17 cellular contexts compared by ENCODE assay signal in genomic region chr2:145199052-145199451, GRCh38.
DNase-seq lines count a peak whose midpoint lies in the region; ATAC-seq lines count a peak whose summit lies in the region.
"Had no signal": no experiment of that assay in that cellular context is flagged by ENCODE, and none has a peak within 500 bp of the region (broad histone marks: within the 10 kb centered on the region; RNA-seq: fewer than 3 reads in every experiment).

No MANE protein-coding gene starts in this region.

- peak; percentile 61 for DNase-seq in NCI-H1436 (lab: John Stamatoyannopoulos, UW)
- DNase-seq in NCI-H1436 treated with DMSO at 0.1 percent for 48 hours (lab: John Stamatoyannopoulos, UW): no peak
- DNase-seq in NCI-H748 (lab: John Stamatoyannopoulos, UW; ENCODE audit: unreplicated experiment): peak; percentile 78
- peak; percentile 48 for DNase-seq in glomerular visceral epithelial cell (ENCODE audit: extremely low spot score)
- DNase-seq in retina: peak; percentile 18
- no peak for DNase-seq in activated T-cell treated with anti-CD3 and anti-CD28 coated beads, Interleukin-2, amount 50 U/mL, for 1 hour
- DNase-seq: 8988T; activated CD8-positive, alpha-beta T cell treated with anti-CD3 and anti-CD28 coated beads for 36 hours; activated effector memory CD4-positive, alpha-beta T cell treated with anti-CD3 and anti-CD28 coated beads, Interleukin-2, amount 50 U/mL, for 16 hours; colonic mucosa; left lung; sigmoid colon had no signal

- ATAC-seq in HG03045 (IDR thresholded peaks at IDR 0.05; ENCODE audit: unreplicated experiment): no peak
- ATAC-seq in HG03460 (IDR thresholded peaks at IDR 0.05; ENCODE audit: unreplicated experiment): no peak
- ATAC-seq: activated CD8-positive, alpha-beta T cell treated with anti-CD3 and anti-CD28 coated beads for 36 hours; left lung; natural killer cell treated with Interleukin-12 subunit alpha and Interleukin-12 subunit beta and Interleukin-15 and Interleukin-18, amount 100 ng/mL, for 72 hours; SK-N-SH treated with all-trans-retinoic acid at 6 μM for 48 hours; stimulated activated effector memory CD8-positive, alpha-beta T cell treated with anti-CD3 and anti-CD28 coated beads, Interleukin-12 subunit alpha, Interleukin-12 subunit beta, amount 100 ng/mL, for 72 hours had no signal

Comparison
In these comparisons a context has a peak if more than half of its experiments do, and no peak if none do; other contexts are left out.
1. DNase-seq: peak in NCI-H1436 (single experiment), NCI-H748 (single experiment), glomerular visceral epithelial cell (single experiment) and retina (single experiment); none in NCI-H1436 treated with DMSO at 0.1 percent for 48 hours (single experiment) and activated T-cell treated with anti-CD3 and anti-CD28 coated beads, Interleukin-2, amount 50 U/mL, for 1 hour (single experiment).